ENCODE assay signal across 16 cellular contexts in genomic region chr17:29257756-29258155, GRCh38. TPM values are rescaled to one million over a fixed set of nuclear protein-coding genes. Genes with fewer than 3 reads are reported as not detected.
DNase-seq lines count a peak whose midpoint lies in the region; ATAC-seq and TF ChIP-seq lines count a peak whose summit lies in the region.
"Had no signal": no experiment of that assay in that cellular context is flagged by ENCODE, and none has a peak within 500 bp of the region (broad histone marks: within the 10 kb centered on the region; RNA-seq: fewer than 3 reads in every experiment).

No MANE protein-coding gene starts in this region.

- H3K9me3 ChIP-seq in stomach smooth muscle (ENCODE audit: control insufficient read depth in 2 of 2, low read length in 2 of 2) (no peaks in the 10 kb centered on the region), mucosa of descending colon (no peaks in the 10 kb centered on the region)
- H3K9me3 ChIP-seq: neutrophil had no signal

- intact Hi-C loops in mucosa of descending colon (cut with DNase I, micrococcal nuclease): no loop called here

- H3K9ac ChIP-seq in stomach smooth muscle (ENCODE audit: low read length in 2 of 2): peak overlapping the region in 1 of 2 donors; percentile 67

- peak overlapping the region; percentile 3 for H3K27ac ChIP-seq in stomach smooth muscle (ENCODE audit: low read length)
- H3K27ac ChIP-seq: 22Rv1 had no signal

- DNase-seq in SIG-M5 treated with dmso at 0.1 percent for 504 hours (lab: John Stamatoyannopoulos, UW; ENCODE audit: unreplicated experiment): peak; percentile 56
- DNase-seq in SIG-M5 (lab: John Stamatoyannopoulos, UW): no peak
- peak; percentile 59 for DNase-seq in iris pigment epithelial cell (ENCODE audit: low read depth)
- no peak for DNase-seq in mucosa of descending colon
- DNase-seq: activated B cell treated with CpG ODN at 0.5 μM for 24 hours; activated T-cell treated with anti-CD3 and anti-CD28 coated beads, Interleukin-2, amount 50 U/mL, for 4 hours; DND-41; NCI-H510A treated with DMSO at 0.1 percent for 48 hours had no signal

- H3K27me3 ChIP-seq in stomach smooth muscle (ENCODE audit: control insufficient read depth in 1 of 2, insufficient read depth in 2 of 2, low read length in 2 of 2): no peaks in the 10 kb centered on the region
- H3K27me3 ChIP-seq: neutrophil had no signal

- H3K4me1 ChIP-seq in stomach smooth muscle (ENCODE audit: control insufficient read depth, insufficient read depth, low read length) (no peaks in the 10 kb centered on the region), mucosa of descending colon (ENCODE audit: low read depth) (no peaks in the 10 kb centered on the region)

- H3K36me3 ChIP-seq in stomach smooth muscle (ENCODE audit: control insufficient read depth in 2 of 2, insufficient read depth in 2 of 2, low read length in 2 of 2) (peaks cover 4 to 12% of the 10 kb centered on the region in 2 donors), mucosa of descending colon (ENCODE audit: low read depth) (no peaks in the 10 kb centered on the region)

- no peak for TF ChIP-seq CTCF in mucosa of descending colon (IDR thresholded peaks at IDR 0.05)

- H3K4me3 ChIP-seq in stomach smooth muscle (ENCODE audit: low read length in 2 of 2) (peak overlapping the region in 1 of 2 donors; percentile 20), mucosa of descending colon (no peak overlapping the region)

- ATAC-seq in SK-N-SH treated with all-trans-retinoic acid at 6 μM for 48 hours (peak; percentile 9; the same call in 1 of the 3 replicates), GM18867 (IDR thresholded peaks at IDR 0.05; ENCODE audit: unreplicated experiment) (no peak), GM21381 (IDR thresholded peaks at IDR 0.05; ENCODE audit: unreplicated experiment) (no peak), mucosa of descending colon (no peak)

TF ChIP-seq in SK-N-SH treated with all-trans-retinoic acid at 6 μM for 48 hours, 23 proteins besides CTCF, POLR2A, EP300 and RAD21:
- TF ChIP-seq ZFP3 (CRISPR knock-in tag; IDR thresholded peaks at IDR 0.05) (no peak), BACH2 (CRISPR knock-in tag; IDR thresholded peaks at IDR 0.05; ENCODE audit: borderline replicate concordance) (no peak), ZC3H10 (CRISPR knock-in tag; IDR thresholded peaks at IDR 0.05) (no peak), ZNF70 (CRISPR knock-in tag; IDR thresholded peaks at IDR 0.05) (no peak), ARNTL (CRISPR knock-in tag; IDR thresholded peaks at IDR 0.05; ENCODE audit: borderline replicate concordance, low read depth) (no peak), ZNF565 (CRISPR knock-in tag; conservative IDR thresholded peaks at IDR 0.05; ENCODE audit: low read depth) (no peak), OSR1 (CRISPR knock-in tag; IDR thresholded peaks at IDR 0.05) (no peak)
- TF ChIP-seq, protein P1, sequence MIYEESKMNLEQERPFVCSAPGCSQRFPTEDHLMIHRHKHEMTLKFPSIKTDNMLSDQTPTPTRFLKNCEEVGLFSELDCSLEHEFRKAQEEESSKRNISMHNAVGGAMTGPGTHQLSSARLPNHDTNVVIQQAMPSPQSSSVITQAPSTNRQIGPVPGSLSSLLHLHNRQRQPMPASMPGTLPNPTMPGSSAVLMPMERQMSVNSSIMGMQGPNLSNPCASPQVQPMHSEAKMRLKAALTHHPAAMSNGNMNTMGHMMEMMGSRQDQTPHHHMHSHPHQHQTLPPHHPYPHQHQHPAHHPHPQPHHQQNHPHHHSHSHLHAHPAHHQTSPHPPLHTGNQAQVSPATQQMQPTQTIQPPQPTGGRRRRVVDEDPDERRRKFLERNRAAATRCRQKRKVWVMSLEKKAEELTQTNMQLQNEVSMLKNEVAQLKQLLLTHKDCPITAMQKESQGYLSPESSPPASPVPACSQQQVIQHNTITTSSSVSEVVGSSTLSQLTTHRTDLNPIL (CRISPR knock-in tag; IDR thresholded peaks at IDR 0.05; ENCODE audit: low read depth): no peak

RNA-seq across cellular contexts. Expression of gene CRYBA1, which starts 11.1 kb away (rescaled TPM):
- total RNA-seq in mucosa of descending colon: not detected
- total RNA-seq: activated B cell treated with CpG ODN at 0.5 μM for 24 hours; activated T-cell treated with anti-CD3 and anti-CD28 coated beads, Interleukin-2, amount 50 U/mL, for 4 hours; kidney epithelial cell; SK-MEL-5 had no signal

RNA-seq across cellular contexts. Expression of gene NUFIP2, which starts 36.2 kb away (rescaled TPM):
- 10 to 100 TPM; 45.3 to 47.5 (median 45.9) TPM for total RNA-seq in mucosa of descending colon

Comparison
In these comparisons a context has a peak if more than half of its experiments do, and no peak if none do; other contexts are left out.
1. DNase-seq: peak in SIG-M5 treated with dmso at 0.1 percent for 504 hours (single experiment) and iris pigment epithelial cell (single experiment); none in SIG-M5 (single experiment) and mucosa of descending colon (0 of 3).